In the genomic region with DNA sequence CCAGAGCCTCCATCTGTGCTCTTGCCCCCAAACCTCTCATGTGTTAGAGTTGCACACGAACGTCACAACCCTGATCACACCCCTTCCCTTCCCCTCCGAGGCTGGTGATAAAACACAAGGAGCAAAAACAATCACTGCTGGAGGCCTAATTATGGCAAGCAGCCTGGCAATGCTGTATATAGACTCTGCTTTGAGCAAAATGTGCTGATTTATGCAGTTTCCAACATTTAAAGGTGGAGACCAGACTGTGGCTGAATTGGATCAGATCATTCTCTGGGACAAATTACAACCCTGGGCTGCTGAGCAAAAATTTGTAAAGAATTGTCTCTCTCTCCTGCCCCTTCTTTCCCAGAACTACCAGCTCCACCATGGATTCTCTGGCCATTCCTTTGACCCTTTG, we compare ENCODE assay signal across 18 cellular contexts.
"Had no signal": no experiment of that assay in that cellular context is flagged by ENCODE, and none has a peak within 500 bp of the region (broad histone marks: within the 10 kb centered on the region; RNA-seq: fewer than 3 reads in every experiment).

No MANE protein-coding gene starts in this region.

- H3K4me3 ChIP-seq: SJSA1, SK-N-MC had no signal

- H3K9me3 ChIP-seq: SJSA1 had no signal

- H3K9ac ChIP-seq: KMS-11 had no signal

- H3K4me2 ChIP-seq: KMS-11 had no signal

- DNase-seq: Kasumi-1, MM.1S, NCI-H1092 treated with DMSO at 0.1 percent for 48 hours, NCI-H1436, NCI-H187, NCI-H2029, NCI-H2081 treated with DMSO at 0.1 percent for 48 hours, NCI-H2227 treated with DMSO at 0.1 percent for 48 hours, NCI-H524, NCI-H526 treated with DMSO at 0.1 percent for 48 hours, NCI-H748 treated with DMSO at 0.1 percent for 48 hours, Right ventricle myocardium superior, RPMI8226, SIG-M5 had no signal

- H3K27ac ChIP-seq: KMS-11, SJSA1, SK-N-MC had no signal

- H3K4me1 ChIP-seq: SJSA1 had no signal

- FAIRE-seq: RCC 7860 had no signal

- H3K36me3 ChIP-seq: SJSA1 had no signal
